Comparison of ENCODE assay signal across 9 cellular contexts in the genomic region with DNA sequence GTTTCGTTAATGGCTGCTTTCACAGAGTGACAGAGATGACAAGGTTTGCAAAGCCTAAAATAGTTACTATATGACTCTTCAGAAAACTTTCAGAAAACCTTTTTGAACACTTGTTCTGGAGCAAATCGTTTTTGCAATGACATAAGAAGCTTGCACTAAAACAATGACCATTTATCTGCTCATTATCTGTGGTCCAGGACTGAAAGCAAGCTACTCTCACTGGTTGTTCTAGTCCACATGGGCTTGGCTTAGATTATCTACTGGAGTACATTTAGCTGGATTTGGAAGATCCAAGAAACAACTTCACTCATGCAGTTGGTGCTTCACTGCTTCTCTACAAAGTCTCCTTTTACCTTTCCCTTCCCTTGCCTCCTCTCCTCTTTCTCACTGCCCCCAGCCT.
"Had no signal": no experiment of that assay in that cellular context is flagged by ENCODE, and none has a peak within 500 bp of the region (broad histone marks: within the 10 kb centered on the region; RNA-seq: fewer than 3 reads in every experiment).

No MANE protein-coding gene starts in this region.

- H3K9ac ChIP-seq: GM23248, KMS-11 had no signal

- H3K27ac ChIP-seq: GM23248, HL-60, KMS-11 had no signal

- DNase-seq: GM23248, GOT3, H7, KBM-7 had no signal

- H3K4me1 Mint-ChIP-seq: IgD-negative memory B cell had no signal

- H2AFZ ChIP-seq: GM23248 had no signal

- H3K4me3 ChIP-seq: GM23248, HAP-1 had no signal

- ATAC-seq: HepG2 had no signal

- H3K4me3 Mint-ChIP-seq: IgD-negative memory B cell had no signal

- H3K9me3 ChIP-seq: HAP-1 had no signal

- H3K27me3 Mint-ChIP-seq: IgD-negative memory B cell had no signal

- H3K36me3 Mint-ChIP-seq: IgD-negative memory B cell had no signal

- H3K36me3 ChIP-seq: HAP-1 had no signal

- H3K4me2 ChIP-seq: KMS-11 had no signal
